8 cellular contexts compared by ENCODE assay signal in genomic region chr6:142844065-142844755, GRCh38.
A peak's percentile ranks its signal among the peaks of the same experiment; 100 is the strongest.
DNase-seq lines count a peak whose midpoint lies in the region; ATAC-seq and TF ChIP-seq lines count a peak whose summit lies in the region.

No MANE protein-coding gene starts in this region.

- H3K4me3 ChIP-seq in HCT116 (replicated peaks in 1 of 2; ENCODE audit: low read depth in 1 of 2, low read length in 2 of 2) (0 out of 4 replicates have a peak overlapping the region, but pooled peaks of 1 of the 2 experiments have one; percentile 58), Caco-2 (ENCODE audit: low read depth, low read length) (no peak overlapping the region), BE2C (ENCODE audit: low read depth, low read length) (no peak overlapping the region)

- POLR2A ChIA-PET in HCT116 (lab: Charles Lee) (no interaction called here), Caco-2 (lab: Charles Lee) (no interaction called here)

- H3K36me3 Mint-ChIP-seq in activated naive CD8-positive, alpha-beta T cell treated with anti-CD3 and anti-CD28 coated beads for 36 hours: peaks cover 40% of the 10 kb centered on the region
- no peaks in the 10 kb centered on the region for H3K36me3 Mint-ChIP-seq in nephron (ENCODE audit: low read depth)
- H3K36me3 Mint-ChIP-seq in Caco-2 (ENCODE audit: insufficient read depth, unreplicated experiment): no peaks in the 10 kb centered on the region

- CTCF ChIA-PET in HCT116 (lab: Charles Lee) (no interaction called here), Caco-2 (lab: Charles Lee) (no interaction called here)

- H3K9me2 ChIP-seq in HCT116 (ENCODE audit: insufficient read depth): no peaks in the 10 kb centered on the region

- no peak for TF ChIP-seq RAD21 in HCT116 (IDR thresholded peaks at IDR 0.05; ENCODE audit: low read depth)

- no peak overlapping the region for H2AFZ ChIP-seq in HCT116 (ENCODE audit: low read depth, low read length, poor library complexity, severe bottlenecking)

- H3K27me3 Mint-ChIP-seq in activated naive CD8-positive, alpha-beta T cell treated with anti-CD3 and anti-CD28 coated beads for 36 hours: no peaks in the 10 kb centered on the region
- H3K27me3 Mint-ChIP-seq in nephron (ENCODE audit: low read depth): no peaks in the 10 kb centered on the region
- H3K27me3 Mint-ChIP-seq in Caco-2 (ENCODE audit: insufficient read depth, unreplicated experiment): no peaks in the 10 kb centered on the region

- peaks cover 90% of the 10 kb centered on the region for H3K4me1 Mint-ChIP-seq in activated naive CD8-positive, alpha-beta T cell treated with anti-CD3 and anti-CD28 coated beads for 36 hours
- H3K4me1 Mint-ChIP-seq in nephron (peaks cover 70% of the 10 kb centered on the region), Caco-2 (ENCODE audit: low read depth, unreplicated experiment) (no peaks in the 10 kb centered on the region)

- TF ChIP-seq CTCF in HCT116 (IDR thresholded peaks at IDR 0.05 in 2 of 3, conservative IDR thresholded peaks at IDR 0.05 in 1 of 3; ENCODE audit: borderline replicate concordance in 1 of 3, insufficient read depth in 1 of 3, low read depth in 2 of 3, low read length in 2 of 3) (no peak), nephron (IDR thresholded peaks at IDR 0.05; ENCODE audit: unreplicated experiment in 3 of 3) (no peak), Caco-2 (IDR thresholded peaks at IDR 0.05; ENCODE audit: insufficient read depth in 1 of 2, low read depth in 1 of 2, low read length in 1 of 2, severe bottlenecking in 1 of 2, unreplicated experiment in 1 of 2) (no peak), BE2C (IDR thresholded peaks at IDR 0.05; ENCODE audit: low read depth, low read length) (no peak)

- H3K27ac Mint-ChIP-seq in activated naive CD8-positive, alpha-beta T cell treated with anti-CD3 and anti-CD28 coated beads for 36 hours: peak overlapping the region; percentile 96
- H3K27ac Mint-ChIP-seq in nephron (peak overlapping the region; percentile 88 to 95 (median 95)), Caco-2 (ENCODE audit: unreplicated experiment) (no peak overlapping the region)

- H3K9me3 ChIP-seq in HCT116 (ENCODE audit: control insufficient read depth in 1 of 2, insufficient read depth in 1 of 2, low read depth in 1 of 2, low read length in 2 of 2) (no peaks in the 10 kb centered on the region), Caco-2 (no peaks in the 10 kb centered on the region), BE2C (no peaks in the 10 kb centered on the region)

- no peak overlapping the region for H3K27ac ChIP-seq in HCT116 (ENCODE audit: low read depth, low read length)

- no peaks in the 10 kb centered on the region for H3K79me2 ChIP-seq in HCT116 (ENCODE audit: insufficient read depth, low read length)

- no peaks in the 10 kb centered on the region for H4K20me1 ChIP-seq in HCT116 (ENCODE audit: insufficient read depth)

- no peaks in the 10 kb centered on the region for H3K9me3 Mint-ChIP-seq in activated naive CD8-positive, alpha-beta T cell treated with anti-CD3 and anti-CD28 coated beads for 36 hours
- H3K9me3 Mint-ChIP-seq in nephron (no peaks in the 10 kb centered on the region), Caco-2 (ENCODE audit: unreplicated experiment) (no peaks in the 10 kb centered on the region)

- H3K4me3 Mint-ChIP-seq in activated naive CD8-positive, alpha-beta T cell treated with anti-CD3 and anti-CD28 coated beads for 36 hours: peak overlapping the region; percentile 79
- H3K4me3 Mint-ChIP-seq in nephron: peak overlapping the region in 2 of 3 experiments; percentile 2 to 34
- H3K4me3 Mint-ChIP-seq in Caco-2 (ENCODE audit: unreplicated experiment): no peak overlapping the region

- TF ChIP-seq POLR2A in HCT116 (IDR thresholded peaks at IDR 0.05; ENCODE audit: borderline replicate concordance, extremely low read depth, insufficient read depth, insufficient read length): no peak

- BruUV-seq in HCT116 (replicated peaks; lab: Mats Ljungman, UMichigan) (no TSS peak), Caco-2 (replicated peaks; lab: Mats Ljungman, UMichigan) (no TSS peak)

- peak overlapping the region; percentile 94 for H3K4me2 ChIP-seq in HCT116 (ENCODE audit: low read length)

- no peak overlapping the region for H3K9ac ChIP-seq in HCT116 (ENCODE audit: low read length)

- H3K27me3 ChIP-seq in HCT116 (ENCODE audit: insufficient read depth, low read length): no peaks in the 10 kb centered on the region
- no peaks in the 10 kb centered on the region for H3K27me3 ChIP-seq in Caco-2 (replicated peaks; ENCODE audit: control insufficient read depth, insufficient read depth, low read length)
- no peaks in the 10 kb centered on the region for H3K27me3 ChIP-seq in BE2C

- H3K36me3 ChIP-seq in HCT116 (ENCODE audit: control insufficient read depth in 1 of 2, insufficient read depth in 2 of 2, low read length in 2 of 2): no peaks in the 10 kb centered on the region
- no peaks in the 10 kb centered on the region for H3K36me3 ChIP-seq in Caco-2 (ENCODE audit: control insufficient read depth, insufficient read depth, low read length)
- H3K36me3 ChIP-seq in BE2C: no peaks in the 10 kb centered on the region

- H3K4me1 ChIP-seq in HCT116 (ENCODE audit: control insufficient read depth in 1 of 2, insufficient read depth in 2 of 2, low read length in 2 of 2): peaks cover 30 to 57% of the 10 kb centered on the region in 2 experiments
- H3K4me1 ChIP-seq in Caco-2: peaks cover 19% of the 10 kb centered on the region
- H3K4me1 ChIP-seq in BE2C: peaks cover 11% of the 10 kb centered on the region

- no peak for ATAC-seq in HCT116

- intact Hi-C loops in HCT116 (cut with micrococcal nuclease) (no loop called here), Caco-2 (cut with micrococcal nuclease; ENCODE audit: unreplicated experiment) (no loop called here)

- peak; percentile 31 for DNase-seq in EH (ENCODE audit: low read depth)
- no peak for DNase-seq in HCT116 (ENCODE audit: low read depth, low spot score)
- no peak for DNase-seq in activated naive CD8-positive, alpha-beta T cell treated with anti-CD3 and anti-CD28 coated beads for 36 hours
- DNase-seq in A172 (ENCODE audit: low spot score): no peak
- DNase-seq in Caco-2: no peak
- no peak for DNase-seq in BE2C
- no peak for DNase-seq in NCI-H526 treated with DMSO at 0.1 percent for 48 hours (lab: John Stamatoyannopoulos, UW)

- RAD21 ChIA-PET in HCT116 (lab: Charles Lee; ENCODE audit: low non-redundant PET in 1 of 2, low total read pairs in 2 of 2, uncharacterized antibody in 2 of 2, unreplicated experiment in 2 of 2): no interaction called here

TF ChIP-seq in HCT116, 20 proteins besides CTCF, POLR2A, EP300 and RAD21:
- no peak for TF ChIP-seq ELF1 (IDR thresholded peaks at IDR 0.05; ENCODE audit: borderline replicate concordance, low read depth)
- no peak for TF ChIP-seq SIN3A (IDR thresholded peaks at IDR 0.05; ENCODE audit: low read depth)
- TF ChIP-seq SRF (IDR thresholded peaks at IDR 0.05; ENCODE audit: low read depth): no peak
- no peak for TF ChIP-seq CEBPB (IDR thresholded peaks at IDR 0.05; ENCODE audit: low read depth)
- TF ChIP-seq ATF3 (IDR thresholded peaks at IDR 0.05): no peak
- no peak for TF ChIP-seq JUND (IDR thresholded peaks at IDR 0.05)
- no peak for TF ChIP-seq ZFX (IDR thresholded peaks at IDR 0.05)
- TF ChIP-seq EZH2 (IDR thresholded peaks at IDR 0.05): no peak
- no peak for TF ChIP-seq MAX (IDR thresholded peaks at IDR 0.05)
- TF ChIP-seq EZH2phosphoT487 (IDR thresholded peaks at IDR 0.05; ENCODE audit: borderline replicate concordance): no peak
- TF ChIP-seq FOSL1 (IDR thresholded peaks at IDR 0.05; ENCODE audit: low read depth): no peak
- TF ChIP-seq CBX3 (IDR thresholded peaks at IDR 0.05; ENCODE audit: low read depth): no peak
- TF ChIP-seq REST (IDR thresholded peaks at IDR 0.05; ENCODE audit: low read depth): no peak
- TF ChIP-seq TCF7L2 (IDR thresholded peaks at IDR 0.05; ENCODE audit: borderline replicate concordance, extremely low read depth, insufficient read depth, insufficient read length): no peak
- no peak for TF ChIP-seq POLR2AphosphoS5 (IDR thresholded peaks at IDR 0.05; ENCODE audit: low read depth, low read length)
- TF ChIP-seq EGR1 (IDR thresholded peaks at IDR 0.05; ENCODE audit: low read depth): no peak
- no peak for TF ChIP-seq YY1 (IDR thresholded peaks at IDR 0.05; ENCODE audit: extremely low read depth, insufficient replicate concordance, low read depth, low read length)
TF ChIP-seq in HCT116: peak in this region for 0.
